ENCODE assay signal across 23 cellular contexts in genomic region chr4:188619456-188620149, GRCh38.
DNase-seq lines count a peak whose midpoint lies in the region; ATAC-seq and TF ChIP-seq lines count a peak whose summit lies in the region.
"Had no signal": no experiment of that assay in that cellular context is flagged by ENCODE, and none has a peak within 500 bp of the region (broad histone marks: within the 10 kb centered on the region; RNA-seq: fewer than 3 reads in every experiment).

No MANE protein-coding gene starts in this region.

- H3K36me3 Mint-ChIP-seq in WTC11 = no peaks in the 10 kb centered on the region
- no peaks in the 10 kb centered on the region for H3K36me3 Mint-ChIP-seq in neural progenitor cell
- H3K36me3 Mint-ChIP-seq in T-helper 2 cell treated with Interferon-gamma antibody and Interleukin-4, amounts not matched to agents 5 μg/mL and 100 μg/mL, for 36 hours (ENCODE audit: low read depth) = no peaks in the 10 kb centered on the region

- H3K4me2 ChIP-seq in neural progenitor cell = no peak overlapping the region

- no peaks in the 10 kb centered on the region for H3K36me3 ChIP-seq in neural progenitor cell
- H3K36me3 ChIP-seq: BE2C, MG63, Peyer's patch, SJSA1 had no signal

- H3K4me1 ChIP-seq in neural progenitor cell = no peaks in the 10 kb centered on the region
- H3K4me1 ChIP-seq: BE2C, Caco-2, Peyer's patch, SJSA1 had no signal

- H3K9ac ChIP-seq in neural progenitor cell = no peak overlapping the region

- ATAC-seq in WTC11 (peak; percentile 76), esophagus mucosa (no peak)

- no peak overlapping the region for H3K4me3 ChIP-seq in neural progenitor cell
- H3K4me3 ChIP-seq: MG63, Peyer's patch, SJSA1 had no signal

- H3K4me3 Mint-ChIP-seq in WTC11 = no peak overlapping the region
- H3K4me3 Mint-ChIP-seq in neural progenitor cell = no peak overlapping the region
- no peak overlapping the region for H3K4me3 Mint-ChIP-seq in T-helper 2 cell treated with Interferon-gamma antibody and Interleukin-4, amounts not matched to agents 5 μg/mL and 100 μg/mL, for 36 hours
- H3K4me3 Mint-ChIP-seq: CD4-positive, alpha-beta T cell had no signal

- peaks cover 22% of the 10 kb centered on the region for H3K9me3 Mint-ChIP-seq in WTC11
- H3K9me3 Mint-ChIP-seq in neural progenitor cell = no peaks in the 10 kb centered on the region
- peaks cover 13% of the 10 kb centered on the region for H3K9me3 Mint-ChIP-seq in T-helper 2 cell treated with Interferon-gamma antibody and Interleukin-4, amounts not matched to agents 5 μg/mL and 100 μg/mL, for 36 hours

- H3K27me3 Mint-ChIP-seq in WTC11 (ENCODE audit: low read depth) (no peaks in the 10 kb centered on the region; the same call in 1 of the 2 replicates), neural progenitor cell (ENCODE audit: insufficient read depth, low read depth) (peaks cover 5% of the 10 kb centered on the region)
- H3K27me3 Mint-ChIP-seq in T-helper 2 cell treated with Interferon-gamma antibody and Interleukin-4, amounts not matched to agents 5 μg/mL and 100 μg/mL, for 36 hours (ENCODE audit: low read depth) = no peaks in the 10 kb centered on the region
- H3K27me3 Mint-ChIP-seq: CD4-positive, alpha-beta T cell had no signal

- DNase-seq in ELF-1 (ENCODE audit: low read depth, low spot score) (peak; percentile 53), WTC11 (ENCODE audit: low spot score) (peak; percentile 38), iPS-NIHi11 (ENCODE audit: low spot score) (peak; percentile 8), neural progenitor cell (ENCODE audit: low spot score) (peak; percentile 27), DMS 273 (lab: John Stamatoyannopoulos, UW; ENCODE audit: unreplicated experiment) (no peak), NCI-H82 treated with DMSO at 0.1 percent for 48 hours (lab: John Stamatoyannopoulos, UW; ENCODE audit: unreplicated experiment) (no peak)
- DNase-seq in T-helper 2 cell treated with Interferon-gamma antibody and Interleukin-4, amounts not matched to agents 5 μg/mL and 100 μg/mL, for 36 hours (ENCODE audit: low spot score) = no peak
- DNase-seq: BE2C; Caco-2; CD4-positive, alpha-beta T cell; EL; Kasumi-1; MG63; NCI-H1048; NCI-H146; NCI-H2081; NCI-H2171 treated with DMSO at 0.1 percent for 48 hours; NCI-H446 treated with DMSO at 0.1 percent for 48 hours; NCI-H69; Peyer's patch had no signal

- peak overlapping the region; percentile 65 for H2AFZ ChIP-seq in neural progenitor cell (replicated peaks)

- POLR2A ChIA-PET in WTC11 (lab: Charles Lee) = no interaction called here

- H3K4me1 Mint-ChIP-seq in WTC11 (peaks cover 17% of the 10 kb centered on the region), neural progenitor cell (peaks cover 10% of the 10 kb centered on the region)
- H3K4me1 Mint-ChIP-seq in T-helper 2 cell treated with Interferon-gamma antibody and Interleukin-4, amounts not matched to agents 5 μg/mL and 100 μg/mL, for 36 hours (ENCODE audit: low read depth) = no peaks in the 10 kb centered on the region

- H3K27ac Mint-ChIP-seq in WTC11 (no peak overlapping the region), neural progenitor cell (no peak overlapping the region)
- H3K27ac Mint-ChIP-seq in T-helper 2 cell treated with Interferon-gamma antibody and Interleukin-4, amounts not matched to agents 5 μg/mL and 100 μg/mL, for 36 hours = no peak overlapping the region
- H3K27ac Mint-ChIP-seq: CD4-positive, alpha-beta T cell had no signal

- H3K9me3 ChIP-seq in neural progenitor cell (ENCODE audit: low read depth) = no peaks in the 10 kb centered on the region
- H3K9me3 ChIP-seq: BE2C, Caco-2, MG63, SJSA1 had no signal

- H3K27me3 ChIP-seq in neural progenitor cell = no peaks in the 10 kb centered on the region
- H3K27me3 ChIP-seq: BE2C, MG63, Peyer's patch, SJSA1 had no signal

- CTCF ChIA-PET in WTC11 (lab: Charles Lee) = interaction anchor here (0.7 to 1.8 kb wide), 3 partner anchors 10 to 162 kb away, joined by 3 to 5 read pairs (median 3); no protein-coding TSS in a partner anchor

- no peaks in the 10 kb centered on the region for H4K20me1 ChIP-seq in neural progenitor cell (ENCODE audit: low read depth)

- H3K27ac ChIP-seq in neural progenitor cell = no peak overlapping the region
- H3K27ac ChIP-seq: HL-60, Peyer's patch, SJSA1 had no signal

- no peak for TF ChIP-seq CTCF in WTC11 (IDR thresholded peaks at IDR 0.05)
- TF ChIP-seq CTCF in neural progenitor cell (IDR thresholded peaks at IDR 0.05) = no peak

- no peaks in the 10 kb centered on the region for H3K79me2 ChIP-seq in neural progenitor cell (ENCODE audit: low read depth)

- H3F3A ChIP-seq in neural progenitor cell (ENCODE audit: low read depth) = no peaks in the 10 kb centered on the region

TF ChIP-seq in WTC11, 78 proteins besides CTCF, POLR2A, EP300 and RAD21 (continues in another document):
- TF ChIP-seq, protein P1, sequence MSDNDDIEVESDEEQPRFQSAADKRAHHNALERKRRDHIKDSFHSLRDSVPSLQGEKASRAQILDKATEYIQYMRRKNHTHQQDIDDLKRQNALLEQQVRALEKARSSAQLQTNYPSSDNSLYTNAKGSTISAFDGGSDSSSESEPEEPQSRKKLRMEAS (CRISPR knock-in tag; IDR thresholded peaks at IDR 0.05) = no peak
- TF ChIP-seq ZNF416 (CRISPR knock-in tag; IDR thresholded peaks at IDR 0.05) = no peak
- no peak for TF ChIP-seq ZNF263 (CRISPR knock-in tag; IDR thresholded peaks at IDR 0.05; ENCODE audit: low read depth)
- TF ChIP-seq, protein P2, sequence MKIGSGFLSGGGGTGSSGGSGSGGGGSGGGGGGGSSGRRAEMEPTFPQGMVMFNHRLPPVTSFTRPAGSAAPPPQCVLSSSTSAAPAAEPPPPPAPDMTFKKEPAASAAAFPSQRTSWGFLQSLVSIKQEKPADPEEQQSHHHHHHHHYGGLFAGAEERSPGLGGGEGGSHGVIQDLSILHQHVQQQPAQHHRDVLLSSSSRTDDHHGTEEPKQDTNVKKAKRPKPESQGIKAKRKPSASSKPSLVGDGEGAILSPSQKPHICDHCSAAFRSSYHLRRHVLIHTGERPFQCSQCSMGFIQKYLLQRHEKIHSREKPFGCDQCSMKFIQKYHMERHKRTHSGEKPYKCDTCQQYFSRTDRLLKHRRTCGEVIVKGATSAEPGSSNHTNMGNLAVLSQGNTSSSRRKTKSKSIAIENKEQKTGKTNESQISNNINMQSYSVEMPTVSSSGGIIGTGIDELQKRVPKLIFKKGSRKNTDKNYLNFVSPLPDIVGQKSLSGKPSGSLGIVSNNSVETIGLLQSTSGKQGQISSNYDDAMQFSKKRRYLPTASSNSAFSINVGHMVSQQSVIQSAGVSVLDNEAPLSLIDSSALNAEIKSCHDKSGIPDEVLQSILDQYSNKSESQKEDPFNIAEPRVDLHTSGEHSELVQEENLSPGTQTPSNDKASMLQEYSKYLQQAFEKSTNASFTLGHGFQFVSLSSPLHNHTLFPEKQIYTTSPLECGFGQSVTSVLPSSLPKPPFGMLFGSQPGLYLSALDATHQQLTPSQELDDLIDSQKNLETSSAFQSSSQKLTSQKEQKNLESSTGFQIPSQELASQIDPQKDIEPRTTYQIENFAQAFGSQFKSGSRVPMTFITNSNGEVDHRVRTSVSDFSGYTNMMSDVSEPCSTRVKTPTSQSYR (CRISPR knock-in tag; IDR thresholded peaks at IDR 0.05) = no peak
- no peak for TF ChIP-seq CREM (CRISPR knock-in tag; IDR thresholded peaks at IDR 0.05)
- no peak for TF ChIP-seq E2F1 (CRISPR knock-in tag; IDR thresholded peaks at IDR 0.05)
- TF ChIP-seq NFATC4 (CRISPR knock-in tag; IDR thresholded peaks at IDR 0.05) = no peak
- TF ChIP-seq IRF2 (CRISPR knock-in tag; IDR thresholded peaks at IDR 0.05; ENCODE audit: borderline replicate concordance, low read depth) = no peak
- no peak for TF ChIP-seq ATF1 (CRISPR knock-in tag; IDR thresholded peaks at IDR 0.05)
- no peak for TF ChIP-seq ZSCAN18 (CRISPR knock-in tag; IDR thresholded peaks at IDR 0.05)
- TF ChIP-seq ZNF423 (CRISPR knock-in tag; IDR thresholded peaks at IDR 0.05) = peak; percentile 78
- 0 out of 2 replicates have a peak, but pooled peaks have one; percentile 37 for TF ChIP-seq ETV6 (CRISPR knock-in tag; IDR thresholded peaks at IDR 0.05)

Comparison
In these comparisons a context has a peak if more than half of its experiments do, and no peak if none do; other contexts are left out.
1. DNase-seq: peak in ELF-1 (single experiment), WTC11 (single experiment), iPS-NIHi11 (single experiment) and neural progenitor cell (single experiment); none in DMS 273 (single experiment), T-helper 2 cell treated with Interferon-gamma antibody and Interleukin-4, amounts not matched to agents 5 μg/mL and 100 μg/mL, for 36 hours (single experiment) and NCI-H82 treated with DMSO at 0.1 percent for 48 hours (single experiment).